ENCODE assay signal across 8 cellular contexts in the genomic region with DNA sequence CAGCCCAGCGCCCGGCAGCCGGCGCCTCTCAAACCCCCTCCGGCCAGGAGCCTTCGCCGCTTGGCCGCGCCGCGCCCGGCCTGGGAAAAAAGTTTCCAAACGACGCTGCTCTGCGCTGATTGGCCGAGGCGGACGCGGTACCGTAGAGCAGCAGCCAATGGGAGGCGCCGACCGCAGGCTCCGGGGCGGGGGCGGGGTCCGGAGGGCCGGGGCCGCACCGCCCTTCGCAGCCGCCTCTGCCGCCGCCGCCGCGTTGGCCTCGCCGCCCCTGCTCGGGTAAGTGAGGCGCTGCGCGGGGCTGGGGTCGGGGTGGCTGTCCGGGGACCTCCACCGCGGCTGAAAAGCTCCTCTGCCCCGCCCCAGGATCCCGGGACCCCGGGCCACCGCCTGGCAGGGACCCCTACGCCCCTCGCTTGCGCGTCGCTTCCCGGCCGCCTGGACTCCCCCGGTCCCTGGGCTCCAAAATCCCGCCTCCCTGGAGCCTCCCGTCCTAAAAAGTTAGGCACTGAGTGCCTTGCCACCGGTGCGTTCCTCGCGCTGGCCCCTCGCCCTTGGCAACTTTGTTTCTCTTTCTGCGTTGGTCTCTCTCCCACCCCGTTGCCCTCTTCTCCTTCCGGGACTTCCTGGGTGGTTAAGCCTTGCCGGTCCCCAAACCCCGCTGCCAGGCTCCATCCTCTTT. TPM values are rescaled to one million over a fixed set of nuclear protein-coding genes. Genes with fewer than 3 reads are reported as not detected.
A peak's percentile ranks its signal among the peaks of the same experiment; 100 is the strongest.
DNase-seq lines count a peak whose midpoint lies in the region; TF ChIP-seq lines count a peak whose summit lies in the region.

Gene NDE1 (plus strand): TSS at position 227 of the 679 bp plus-strand sequence. CDS start 14,534 bp downstream, outside the sequence.

- H3K4me1 ChIP-seq in cardiac muscle cell (ENCODE audit: low read depth) (no peaks in the 10 kb centered on the region), parathyroid adenoma (peaks cover 3% of the 10 kb centered on the region), thyroid gland (peaks cover 0 to 16% of the 10 kb centered on the region in 2 donors)

- peak within 1 kb of the TSS; percentile 88 for H3K4me2 ChIP-seq in parathyroid adenoma (ENCODE audit: low read length)

- H3K9ac ChIP-seq in parathyroid adenoma: no peak within 1 kb of the TSS

- intact Hi-C loops in thyroid gland (cut with DNase I): no loop called here

- no peaks in the 10 kb centered on the region; the same call in 1 of the 2 replicates for H3K36me3 Mint-ChIP-seq in HFFc6 (ENCODE audit: low read depth)

- no peaks in the 10 kb centered on the region for H3K36me3 ChIP-seq in cardiac muscle cell
- no peaks in the 10 kb centered on the region for H3K36me3 ChIP-seq in parathyroid adenoma (ENCODE audit: control insufficient read depth, insufficient read depth, low read length)
- no peaks in the 10 kb centered on the region for H3K36me3 ChIP-seq in thyroid gland

- H3K4me1 Mint-ChIP-seq in HFFc6 (ENCODE audit: low read depth): peaks cover 49% of the 10 kb centered on the region

- H3K9me3 ChIP-seq in cardiac muscle cell (ENCODE audit: low read depth) (no peaks in the 10 kb centered on the region), parathyroid adenoma (ENCODE audit: control insufficient read depth, low read length) (no peaks in the 10 kb centered on the region), thyroid gland (no peaks in the 10 kb centered on the region)

- H3K27ac ChIP-seq in cardiac muscle cell: peak within 1 kb of the TSS; percentile 57
- H3K27ac ChIP-seq in parathyroid adenoma: peak within 1 kb of the TSS; percentile 77
- H3K27ac ChIP-seq in thyroid gland: peak within 1 kb of the TSS; percentile 70 to 87 (median 75)

- TF ChIP-seq POLR2A in thyroid gland (IDR thresholded peaks at IDR 0.05): peak in 1 of 2 donors; percentile 72

- H3K4me3 Mint-ChIP-seq in HFFc6: peak within 1 kb of the TSS; percentile 100

- peaks cover 2% of the 10 kb centered on the region; the same call in 1 of the 2 replicates for H3K27me3 Mint-ChIP-seq in HFFc6 (ENCODE audit: insufficient read depth)

- peak; percentile 97 for DNase-seq in GM10266 (ENCODE audit: extremely low spot score)
- peak; percentile 84 for DNase-seq in HFFc6
- DNase-seq in NCI-H1048 (lab: John Stamatoyannopoulos, UW): peak; percentile 29
- peak; percentile 84 for DNase-seq in SW480 (ENCODE audit: low spot score)
- DNase-seq in activated naive CD8-positive, alpha-beta T cell treated with anti-CD3 and anti-CD28 coated beads, Interleukin-2, amount 50 U/mL, for 16 hours (ENCODE audit: low read depth, low spot score): peak; percentile 61
- DNase-seq in cardiac muscle cell (ENCODE audit: low read depth in 1 of 2, low spot score in 1 of 2): peak; percentile 91 to 97
- DNase-seq in thyroid gland: peak; percentile 93 to 94

- WGBS in thyroid gland, 2 donors: 0 to 1% methylated on average over 11 to 13 of the region's 71 CpGs

- H2AFZ ChIP-seq in parathyroid adenoma: peak within 1 kb of the TSS; percentile 95

- no peaks in the 10 kb centered on the region for H3K27me3 ChIP-seq in cardiac muscle cell
- no peaks in the 10 kb centered on the region for H3K27me3 ChIP-seq in parathyroid adenoma (ENCODE audit: control insufficient read depth, insufficient read depth, low read length)
- H3K27me3 ChIP-seq in thyroid gland: no peaks in the 10 kb centered on the region

- H3K9me3 Mint-ChIP-seq in HFFc6: no peaks in the 10 kb centered on the region

- peak within 1 kb of the TSS; percentile 98 for H3K27ac Mint-ChIP-seq in HFFc6

- H3K79me2 ChIP-seq in parathyroid adenoma: peaks cover 3% of the 10 kb centered on the region

- no peak for TF ChIP-seq CTCF in GM10266 (IDR thresholded peaks at IDR 0.05; ENCODE audit: control insufficient read depth, insufficient read depth, low read depth, missing control alignments)
- no peak for TF ChIP-seq CTCF in HFFc6 (IDR thresholded peaks at IDR 0.05)
- TF ChIP-seq CTCF in cardiac muscle cell (IDR thresholded peaks at IDR 0.05; ENCODE audit: low read depth, low read length): no peak
- TF ChIP-seq CTCF in parathyroid adenoma (IDR thresholded peaks at IDR 0.05): no peak
- no peak for TF ChIP-seq CTCF in thyroid gland (IDR thresholded peaks at IDR 0.05)

- H3K4me3 ChIP-seq in cardiac muscle cell: peak within 1 kb of the TSS; percentile 98
- H3K4me3 ChIP-seq in parathyroid adenoma (ENCODE audit: low read depth, low read length): peak within 1 kb of the TSS; percentile 83
- peak within 1 kb of the TSS; percentile 41 to 85 (median 78) for H3K4me3 ChIP-seq in thyroid gland (replicated peaks in 1 of 3)

RNA-seq across cellular contexts. Expression of gene NDE1, which starts in this region (rescaled TPM):
- total RNA-seq in HFFc6 (2021; fragmentation: NEBNext Ultra II Directional; extraction: Animal tissue kit (Norgen Biotek cat#: 25700)): 10 to 100 TPM; 40.6 to 61.0 (median 58.2) TPM
- total RNA-seq in cardiac muscle cell (10.7 and 41.0 TPM in 2 replicates), thyroid gland (10 to 100 TPM in 3 of 4 donors, 1 to 10 TPM in 1; 7.7 to 21.3 (median 14.7) TPM)
- polyA plus RNA-seq in cardiac muscle cell: 7.1 and 33.4 TPM in 2 replicates

Comparison
In these comparisons a context has a peak if more than half of its experiments do, and no peak if none do; other contexts are left out.
1. Peak in every context shown above with its lines: DNase-seq, H3K4me3 ChIP-seq and H3K27ac ChIP-seq.
2. DNase-seq: peak in every context shown above with its lines; median percentile 97 in GM10266; 94 in cardiac muscle cell; 94 in thyroid gland; 84 in HFFc6; 84 in SW480; 61 in activated naive CD8-positive, alpha-beta T cell treated with anti-CD3 and anti-CD28 coated beads, Interleukin-2, amount 50 U/mL, for 16 hours; 29 in NCI-H1048.